In genomic region chr9:94031380-94031779, GRCh38 we compare ENCODE assay signal across 8 cellular contexts. TPM values are rescaled to one million over a fixed set of nuclear protein-coding genes. Genes with fewer than 3 reads are reported as not detected.
DNase-seq lines count a peak whose midpoint lies in the region; ATAC-seq, FAIRE-seq and TF ChIP-seq lines count a peak whose summit lies in the region.

No MANE protein-coding gene starts in this region.

- H3K27ac ChIP-seq in CD8-positive, alpha-beta memory T cell (ENCODE audit: low read depth, low read length) = peak overlapping the region; percentile 64

- H3K27ac Mint-ChIP-seq in CD8-positive, alpha-beta memory T cell = peak overlapping the region in 7 of 8 donors; percentile 12 to 90 (median 64)
- peak overlapping the region; percentile 87 to 90 for H3K27ac Mint-ChIP-seq in effector memory CD8-positive, alpha-beta T cell
- no peak overlapping the region for H3K27ac Mint-ChIP-seq in neural crest cell (ENCODE audit: unreplicated experiment)

- no peak for DNase-seq in CD8-positive, alpha-beta memory T cell
- no peak for DNase-seq in NT2/D1 (ENCODE audit: low read depth, low spot score)
- DNase-seq in effector memory CD8-positive, alpha-beta T cell = no peak
- DNase-seq in neural crest cell (ENCODE audit: low read depth, low spot score) = no peak
- DNase-seq in GM12892 (ENCODE audit: insufficient read length) = no peak
- no peak for DNase-seq in NCI-H345 treated with DMSO at 0.1 percent for 48 hours (lab: John Stamatoyannopoulos, UW; ENCODE audit: unreplicated experiment)
- no peak for DNase-seq in activated effector memory CD4-positive, alpha-beta T cell treated with Interleukin-2 at 50 U/mL for 16 hours

- H3K4me1 ChIP-seq in CD8-positive, alpha-beta memory T cell (ENCODE audit: insufficient read depth, low read length) = peaks cover 14% of the 10 kb centered on the region
- no peaks in the 10 kb centered on the region for H3K4me1 ChIP-seq in NT2/D1 (ENCODE audit: insufficient read depth, insufficient read length)

- H3K9me3 ChIP-seq in CD8-positive, alpha-beta memory T cell (ENCODE audit: low read length) = no peaks in the 10 kb centered on the region
- peaks cover 24% of the 10 kb centered on the region for H3K9me3 ChIP-seq in NT2/D1 (ENCODE audit: insufficient read depth, low read length)

- peaks cover 0 to 2% (median 0%) of the 10 kb centered on the region in 5 donors for H3K9me3 Mint-ChIP-seq in CD8-positive, alpha-beta memory T cell
- no peaks in the 10 kb centered on the region for H3K9me3 Mint-ChIP-seq in effector memory CD8-positive, alpha-beta T cell
- H3K9me3 Mint-ChIP-seq in neural crest cell = peaks cover 13% of the 10 kb centered on the region

- peak overlapping the region; percentile 93 to 100 (median 99) for H3K4me3 Mint-ChIP-seq in CD8-positive, alpha-beta memory T cell
- H3K4me3 Mint-ChIP-seq in effector memory CD8-positive, alpha-beta T cell = peak overlapping the region; percentile 84 to 89
- H3K4me3 Mint-ChIP-seq in neural crest cell = peak overlapping the region; percentile 89

- TF ChIP-seq POLR2A in GM12892 (IDR thresholded peaks at IDR 0.05; ENCODE audit: low read depth, low read length) = no peak

- POLR2A ChIA-PET in CD8-positive, alpha-beta memory T cell (lab: Charles Lee) = no interaction called here

- peak overlapping the region; percentile 72 for H3K4me3 ChIP-seq in CD8-positive, alpha-beta memory T cell (ENCODE audit: low read length)
- peak overlapping the region; percentile 89 for H3K4me3 ChIP-seq in NT2/D1 (ENCODE audit: insufficient read length, low read depth)

- FAIRE-seq in GM12892 (lab: Jason Lieb, UNC) = no peak

- H3K9ac ChIP-seq in NT2/D1 (ENCODE audit: insufficient read length, low read depth) = peak overlapping the region; percentile 95

- H3K27me3 Mint-ChIP-seq in CD8-positive, alpha-beta memory T cell = peaks cover 6 to 11% of the 10 kb centered on the region in 2 donors
- H3K27me3 Mint-ChIP-seq in effector memory CD8-positive, alpha-beta T cell = peaks cover 0 to 6% of the 10 kb centered on the region in 2 donors
- H3K27me3 Mint-ChIP-seq in neural crest cell (ENCODE audit: low read depth) = peaks cover 2% of the 10 kb centered on the region

- H3K36me3 ChIP-seq in CD8-positive, alpha-beta memory T cell (ENCODE audit: insufficient read depth, low read length) = no peaks in the 10 kb centered on the region
- H3K36me3 ChIP-seq in NT2/D1 (ENCODE audit: insufficient read depth, insufficient read length, low read length) = no peaks in the 10 kb centered on the region

- ATAC-seq in effector memory CD8-positive, alpha-beta T cell (replicated peaks) = no peak
- no peak for ATAC-seq in GM21576 (IDR thresholded peaks at IDR 0.05; ENCODE audit: unreplicated experiment)

- peaks cover 18 to 31% (median 28%) of the 10 kb centered on the region in 3 donors for H3K4me1 Mint-ChIP-seq in CD8-positive, alpha-beta memory T cell
- peaks cover 10 to 18% of the 10 kb centered on the region in 2 donors for H3K4me1 Mint-ChIP-seq in effector memory CD8-positive, alpha-beta T cell (ENCODE audit: low read depth in 2 of 2)
- peaks cover 23% of the 10 kb centered on the region for H3K4me1 Mint-ChIP-seq in neural crest cell

- H3K36me3 Mint-ChIP-seq in CD8-positive, alpha-beta memory T cell = peaks cover 0 to 4% (median 0%) of the 10 kb centered on the region in 3 donors
- H3K36me3 Mint-ChIP-seq in effector memory CD8-positive, alpha-beta T cell (ENCODE audit: insufficient read depth) = no peaks in the 10 kb centered on the region
- peaks cover 18% of the 10 kb centered on the region for H3K36me3 Mint-ChIP-seq in neural crest cell (ENCODE audit: low read depth)

- TF ChIP-seq CTCF in neural crest cell (conservative IDR thresholded peaks at IDR 0.05) = no peak

- CTCF ChIA-PET in CD8-positive, alpha-beta memory T cell (lab: Charles Lee) = interaction anchor here (0.6 to 1.5 kb wide), 2 partner anchors 26 to 182 kb away, joined by 3 read pairs; no protein-coding TSS in a partner anchor

- H3K27me3 ChIP-seq in CD8-positive, alpha-beta memory T cell (ENCODE audit: insufficient read depth, low read length, poor library complexity, severe bottlenecking) = no peaks in the 10 kb centered on the region
- H3K27me3 ChIP-seq in NT2/D1 (ENCODE audit: insufficient read depth, insufficient read length) = no peaks in the 10 kb centered on the region

RNA-seq across cellular contexts. Expression of gene PTPDC1, which starts 52.9 kb away (rescaled TPM):
- 1 to 10 TPM; 5.7 to 6.2 TPM for total RNA-seq in CD8-positive, alpha-beta memory T cell
- polyA plus RNA-seq in CD8-positive, alpha-beta memory T cell = 1.8 TPM
- total RNA-seq in neural crest cell = 9.5 and 10.1 TPM in 2 replicates
- polyA plus RNA-seq in GM12892 (2012; ENCODE audit: missing spikeins) = 4.0 TPM
